ENCODE assay signal across 1 cellular context in genomic region chr16:86496262-86496928, GRCh38.
TF ChIP-seq lines count a peak whose summit lies in the region.

No MANE protein-coding gene starts in this region.

TF ChIP-seq in IMR-90, 13 proteins besides CTCF, POLR2A, EP300 and RAD21 (continued from another document):
- TF ChIP-seq RCOR1 (IDR thresholded peaks at IDR 0.05; ENCODE audit: insufficient replicate concordance, low read length) (no peak), MAFK (IDR thresholded peaks at IDR 0.05; ENCODE audit: low read depth, low read length) (no peak), CEBPB (IDR thresholded peaks at IDR 0.05; ENCODE audit: low read depth, low read length) (no peak), SMC3 (IDR thresholded peaks at IDR 0.05; ENCODE audit: low read depth, low read length) (no peak), ELK1 (IDR thresholded peaks at IDR 0.05; ENCODE audit: borderline replicate concordance, low read depth, low read length) (no peak), CHD1 (IDR thresholded peaks at IDR 0.05; ENCODE audit: low read depth, low read length) (no peak), BHLHE40 (IDR thresholded peaks at IDR 0.05; ENCODE audit: low read depth, low read length) (no peak)
- TF ChIP-seq, protein P1, sequence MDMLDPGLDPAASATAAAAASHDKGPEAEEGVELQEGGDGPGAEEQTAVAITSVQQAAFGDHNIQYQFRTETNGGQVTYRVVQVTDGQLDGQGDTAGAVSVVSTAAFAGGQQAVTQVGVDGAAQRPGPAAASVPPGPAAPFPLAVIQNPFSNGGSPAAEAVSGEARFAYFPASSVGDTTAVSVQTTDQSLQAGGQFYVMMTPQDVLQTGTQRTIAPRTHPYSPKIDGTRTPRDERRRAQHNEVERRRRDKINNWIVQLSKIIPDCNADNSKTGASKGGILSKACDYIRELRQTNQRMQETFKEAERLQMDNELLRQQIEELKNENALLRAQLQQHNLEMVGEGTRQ (IDR thresholded peaks at IDR 0.05; ENCODE audit: low read depth, low read length): no peak
TF ChIP-seq in IMR-90: peak in this region for 0.
